In the genomic region with DNA sequence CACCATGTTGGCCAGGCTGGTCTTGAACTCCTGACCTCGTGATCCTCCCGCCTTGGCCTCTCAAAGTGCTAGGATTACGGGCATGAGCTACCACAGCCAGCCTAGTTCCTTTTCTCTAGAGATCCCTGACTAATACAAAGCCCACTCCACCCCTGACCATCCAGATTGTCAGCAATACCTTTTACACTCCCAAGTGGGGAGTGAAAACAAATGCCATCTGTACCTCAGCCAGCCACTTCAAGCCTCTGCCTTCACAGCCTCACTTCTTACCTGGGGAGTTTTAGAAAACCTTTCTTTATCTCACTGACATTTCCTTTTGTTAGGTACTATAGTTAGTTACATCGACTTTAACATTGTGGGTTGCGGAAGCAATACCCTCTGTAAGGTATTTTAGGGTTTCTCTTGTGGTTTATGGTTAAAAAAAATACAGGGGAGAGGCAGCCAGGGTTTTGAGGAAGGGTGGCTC, we compare ENCODE assay signal across 9 cellular contexts. TPM values are rescaled to one million over a fixed set of nuclear protein-coding genes. Genes with fewer than 3 reads are reported as not detected.
DNase-seq lines count a peak whose midpoint lies in the region; ATAC-seq and TF ChIP-seq lines count a peak whose summit lies in the region.
"Had no signal": no experiment of that assay in that cellular context is flagged by ENCODE, and none has a peak within 500 bp of the region (broad histone marks: within the 10 kb centered on the region; RNA-seq: fewer than 3 reads in every experiment).

No MANE protein-coding gene starts in this region.

- H3K9me3 Mint-ChIP-seq in activated T-cell treated with anti-CD3 and anti-CD28 coated beads, Interleukin-2, amount 50 U/mL, for 24 hours, result no peaks in the 10 kb centered on the region
- no peaks in the 10 kb centered on the region for H3K9me3 Mint-ChIP-seq in WTC11

- CTCF ChIA-PET in WTC11 (lab: Charles Lee), result no interaction called here

- peaks cover 87% of the 10 kb centered on the region for H3K4me1 Mint-ChIP-seq in activated T-cell treated with anti-CD3 and anti-CD28 coated beads, Interleukin-2, amount 50 U/mL, for 24 hours (ENCODE audit: low read depth)
- H3K4me1 Mint-ChIP-seq in WTC11, result peaks cover 19% of the 10 kb centered on the region

- no peak for DNase-seq in activated T-cell treated with anti-CD3 and anti-CD28 coated beads, Interleukin-2, amount 50 U/mL, for 24 hours
- DNase-seq in activated T-cell treated with anti-CD3 and anti-CD28 coated beads for 4 hours, result no peak
- DNase-seq in NCI-H524 treated with DMSO at 0.1 percent for 48 hours (lab: John Stamatoyannopoulos, UW), result peak; percentile 38
- no peak for DNase-seq in gastrocnemius medialis
- DNase-seq in stimulated activated CD4-positive, alpha-beta T cell treated with anti-CD3 and anti-CD28 coated beads, Interleukin-4, amount 100 ng/mL, for 1 hour, result no peak
- DNase-seq in NCI-H2029 (lab: John Stamatoyannopoulos, UW), result no peak
- no peak for DNase-seq in WTC11 (ENCODE audit: low spot score)

- peaks cover 7% of the 10 kb centered on the region for H3K36me3 Mint-ChIP-seq in activated T-cell treated with anti-CD3 and anti-CD28 coated beads, Interleukin-2, amount 50 U/mL, for 24 hours (ENCODE audit: low read depth)
- no peaks in the 10 kb centered on the region for H3K36me3 Mint-ChIP-seq in WTC11

- in situ Hi-C loops in gastrocnemius medialis (cut with MboI; ENCODE audit: low sequenced_read_pairs in 4 of 4), result no loop called here

- TF ChIP-seq CTCF in gastrocnemius medialis (IDR thresholded peaks at IDR 0.05 in 4 of 5, conservative IDR thresholded peaks at IDR 0.05 in 1 of 5) (no peak), WTC11 (IDR thresholded peaks at IDR 0.05) (no peak)

- H3K4me1 ChIP-seq in gastrocnemius medialis, result peaks cover 87 to 90% of the 10 kb centered on the region in 2 donors

- POLR2A ChIA-PET in WTC11 (lab: Charles Lee), result no interaction called here

- peak overlapping the region; percentile 98 to 99 (median 98) for H3K27ac ChIP-seq in gastrocnemius medialis

- peak overlapping the region; percentile 86 for H3K27ac Mint-ChIP-seq in activated T-cell treated with anti-CD3 and anti-CD28 coated beads, Interleukin-2, amount 50 U/mL, for 24 hours
- H3K27ac Mint-ChIP-seq in WTC11, result no peak overlapping the region; the same call in 1 of the 2 replicates

- H3K4me3 Mint-ChIP-seq in activated T-cell treated with anti-CD3 and anti-CD28 coated beads, Interleukin-2, amount 50 U/mL, for 24 hours, result no peak overlapping the region
- H3K4me3 Mint-ChIP-seq in WTC11, result no peak overlapping the region

- peaks cover 0 to 11% of the 10 kb centered on the region in 2 donors for H3K36me3 ChIP-seq in gastrocnemius medialis

- H3K4me3 ChIP-seq in gastrocnemius medialis, result no peak overlapping the region

- peak; percentile 42 for ATAC-seq in HG02642 (IDR thresholded peaks at IDR 0.05; ENCODE audit: poor library complexity, unreplicated experiment)
- ATAC-seq in gastrocnemius medialis, result no peak
- no peak for ATAC-seq in WTC11
- ATAC-seq: HCT116 had no signal

- intact Hi-C loops in gastrocnemius medialis (cut with DNase I; ENCODE audit: low total_unique reads), result no loop called here

- no peaks in the 10 kb centered on the region for H3K9me3 ChIP-seq in gastrocnemius medialis

- H3K27me3 ChIP-seq in gastrocnemius medialis, result no peaks in the 10 kb centered on the region

- H3K27me3 Mint-ChIP-seq in activated T-cell treated with anti-CD3 and anti-CD28 coated beads, Interleukin-2, amount 50 U/mL, for 24 hours, result no peaks in the 10 kb centered on the region
- no peaks in the 10 kb centered on the region for H3K27me3 Mint-ChIP-seq in WTC11 (ENCODE audit: low read depth)

- no peak for TF ChIP-seq POLR2A in gastrocnemius medialis (IDR thresholded peaks at IDR 0.05)

TF ChIP-seq in WTC11, 78 proteins besides CTCF, POLR2A, EP300 and RAD21:
- TF ChIP-seq, protein P1, sequence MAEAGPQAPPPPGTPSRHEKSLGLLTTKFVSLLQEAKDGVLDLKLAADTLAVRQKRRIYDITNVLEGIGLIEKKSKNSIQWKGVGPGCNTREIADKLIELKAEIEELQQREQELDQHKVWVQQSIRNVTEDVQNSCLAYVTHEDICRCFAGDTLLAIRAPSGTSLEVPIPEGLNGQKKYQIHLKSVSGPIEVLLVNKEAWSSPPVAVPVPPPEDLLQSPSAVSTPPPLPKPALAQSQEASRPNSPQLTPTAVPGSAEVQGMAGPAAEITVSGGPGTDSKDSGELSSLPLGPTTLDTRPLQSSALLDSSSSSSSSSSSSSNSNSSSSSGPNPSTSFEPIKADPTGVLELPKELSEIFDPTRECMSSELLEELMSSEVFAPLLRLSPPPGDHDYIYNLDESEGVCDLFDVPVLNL (CRISPR knock-in tag; IDR thresholded peaks at IDR 0.05; ENCODE audit: borderline replicate concordance, low read depth), result no peak
- TF ChIP-seq SP1 (CRISPR knock-in tag; conservative IDR thresholded peaks at IDR 0.05) (no peak), ETV6 (CRISPR knock-in tag; IDR thresholded peaks at IDR 0.05) (no peak), KAT7 (CRISPR knock-in tag; IDR thresholded peaks at IDR 0.05; ENCODE audit: borderline replicate concordance) (no peak), GABPB1 (CRISPR knock-in tag; IDR thresholded peaks at IDR 0.05) (no peak)
- TF ChIP-seq, protein P2, sequence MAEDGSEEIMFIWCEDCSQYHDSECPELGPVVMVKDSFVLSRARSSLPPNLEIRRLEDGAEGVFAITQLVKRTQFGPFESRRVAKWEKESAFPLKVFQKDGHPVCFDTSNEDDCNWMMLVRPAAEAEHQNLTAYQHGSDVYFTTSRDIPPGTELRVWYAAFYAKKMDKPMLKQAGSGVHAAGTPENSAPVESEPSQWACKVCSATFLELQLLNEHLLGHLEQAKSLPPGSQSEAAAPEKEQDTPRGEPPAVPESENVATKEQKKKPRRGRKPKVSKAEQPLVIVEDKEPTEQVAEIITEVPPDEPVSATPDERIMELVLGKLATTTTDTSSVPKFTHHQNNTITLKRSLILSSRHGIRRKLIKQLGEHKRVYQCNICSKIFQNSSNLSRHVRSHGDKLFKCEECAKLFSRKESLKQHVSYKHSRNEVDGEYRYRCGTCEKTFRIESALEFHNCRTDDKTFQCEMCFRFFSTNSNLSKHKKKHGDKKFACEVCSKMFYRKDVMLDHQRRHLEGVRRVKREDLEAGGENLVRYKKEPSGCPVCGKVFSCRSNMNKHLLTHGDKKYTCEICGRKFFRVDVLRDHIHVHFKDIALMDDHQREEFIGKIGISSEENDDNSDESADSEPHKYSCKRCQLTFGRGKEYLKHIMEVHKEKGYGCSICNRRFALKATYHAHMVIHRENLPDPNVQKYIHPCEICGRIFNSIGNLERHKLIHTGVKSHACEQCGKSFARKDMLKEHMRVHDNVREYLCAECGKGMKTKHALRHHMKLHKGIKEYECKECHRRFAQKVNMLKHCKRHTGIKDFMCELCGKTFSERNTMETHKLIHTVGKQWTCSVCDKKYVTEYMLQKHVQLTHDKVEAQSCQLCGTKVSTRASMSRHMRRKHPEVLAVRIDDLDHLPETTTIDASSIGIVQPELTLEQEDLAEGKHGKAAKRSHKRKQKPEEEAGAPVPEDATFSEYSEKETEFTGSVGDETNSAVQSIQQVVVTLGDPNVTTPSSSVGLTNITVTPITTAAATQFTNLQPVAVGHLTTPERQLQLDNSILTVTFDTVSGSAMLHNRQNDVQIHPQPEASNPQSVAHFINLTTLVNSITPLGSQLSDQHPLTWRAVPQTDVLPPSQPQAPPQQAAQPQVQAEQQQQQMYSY (CRISPR knock-in tag; IDR thresholded peaks at IDR 0.05), result no peak
- TF ChIP-seq, protein P3, sequence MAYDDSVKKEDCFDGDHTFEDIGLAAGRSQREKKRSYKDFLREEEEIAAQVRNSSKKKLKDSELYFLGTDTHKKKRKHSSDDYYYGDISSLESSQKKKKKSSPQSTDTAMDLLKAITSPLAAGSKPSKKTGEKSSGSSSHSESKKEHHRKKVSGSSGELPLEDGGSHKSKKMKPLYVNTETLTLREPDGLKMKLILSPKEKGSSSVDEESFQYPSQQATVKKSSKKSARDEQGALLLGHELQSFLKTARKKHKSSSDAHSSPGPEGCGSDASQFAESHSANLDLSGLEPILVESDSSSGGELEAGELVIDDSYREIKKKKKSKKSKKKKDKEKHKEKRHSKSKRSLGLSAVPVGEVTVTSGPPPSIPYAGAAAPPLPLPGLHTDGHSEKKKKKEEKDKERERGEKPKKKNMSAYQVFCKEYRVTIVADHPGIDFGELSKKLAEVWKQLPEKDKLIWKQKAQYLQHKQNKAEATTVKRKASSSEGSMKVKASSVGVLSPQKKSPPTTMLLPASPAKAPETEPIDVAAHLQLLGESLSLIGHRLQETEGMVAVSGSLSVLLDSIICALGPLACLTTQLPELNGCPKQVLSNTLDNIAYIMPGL (CRISPR knock-in tag; IDR thresholded peaks at IDR 0.05), result no peak

RNA-seq across cellular contexts. Expression of a gene that starts 8.8 kb away (rescaled TPM):
- total RNA-seq in gastrocnemius medialis (100 to 1,000 TPM; 363 to 609 (median 425) TPM), WTC11 (2021) (23.5 to 25.7 TPM (median 25.4 TPM) in 3 replicates)

RNA-seq across cellular contexts. Expression of a gene that starts 51.2 kb away (rescaled TPM):
- total RNA-seq in gastrocnemius medialis (10 to 100 TPM in 3 of 4 donors, 1 to 10 TPM in 1; 8.3 to 19.2 (median 12.4) TPM), WTC11 (2021) (34.6 to 42.1 TPM (median 36.8 TPM) in 3 replicates)

Comparison
In these comparisons a context has a peak if more than half of its experiments do, and no peak if none do; other contexts are left out.
1. RNA of a gene that starts 8.8 kb away (total RNA-seq): 363 to 609 TPM in gastrocnemius medialis; 23.5 to 25.7 TPM in WTC11; every median in the first group is over 10 times any median in the second.